In the genomic region with DNA sequence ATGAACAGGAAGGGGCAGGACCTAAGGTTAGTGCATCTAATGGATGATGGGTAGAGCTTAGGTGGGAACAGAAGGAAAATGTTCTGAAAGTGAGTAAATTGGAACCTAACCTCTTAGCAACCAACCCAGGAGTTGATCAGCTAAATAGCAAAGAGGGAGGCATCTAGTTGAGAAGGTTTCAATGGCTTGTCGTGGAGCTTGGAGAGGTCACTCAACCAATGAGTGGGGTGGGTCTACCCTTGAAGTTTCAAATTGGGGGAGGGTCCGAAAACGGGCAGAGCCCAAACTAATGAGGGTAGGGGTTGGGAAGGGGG, we compare ENCODE assay signal across 9 cellular contexts. TPM values are rescaled to one million over a fixed set of nuclear protein-coding genes. Genes with fewer than 3 reads are reported as not detected.
DNase-seq lines count a peak whose midpoint lies in the region; ATAC-seq, FAIRE-seq and TF ChIP-seq lines count a peak whose summit lies in the region.
"Had no signal": no experiment of that assay in that cellular context is flagged by ENCODE, and none has a peak within 500 bp of the region (broad histone marks: within the 10 kb centered on the region; RNA-seq: fewer than 3 reads in every experiment).

No MANE protein-coding gene starts in this region.

- no peak for TF ChIP-seq EP300 in neural cell (conservative IDR thresholded peaks at IDR 0.05; ENCODE audit: poor library complexity, severe bottlenecking)

- H3K4me2 ChIP-seq in IMR-90 (ENCODE audit: low read depth, low read length) (peak overlapping the region; percentile 76), neural cell (ENCODE audit: low read length) (no peak overlapping the region)

- H3K4me1 Mint-ChIP-seq in CD14-positive monocyte = peaks cover 14% of the 10 kb centered on the region

- no CpG with 5 or more reads among the region's 3 CpGs for WGBS in IMR-90 (ENCODE audit: extremely low coverage in 2 of 2, insufficient read length in 1 of 2), 2 experiments

- H3K4me3 ChIP-seq in IMR-90 (ENCODE audit: insufficient read depth, low read depth, low read length) (peak overlapping the region; percentile 20; the same call in 1 of the 2 replicates), bronchial epithelial cell (ENCODE audit: low read depth, low read length) (peak overlapping the region; percentile 11), neural cell (ENCODE audit: low read length) (peak overlapping the region; percentile 65)

- peak overlapping the region; percentile 28; the same call in 1 of the 2 replicates for H3K4ac ChIP-seq in IMR-90 (ENCODE audit: low read depth, low read length)

- H3K9ac ChIP-seq in IMR-90 (ENCODE audit: low read depth, low read length) = no peak overlapping the region
- H3K9ac ChIP-seq in neural cell (ENCODE audit: low read length) = no peak overlapping the region

- FAIRE-seq in bronchial epithelial cell (lab: Jason Lieb, UNC) = no peak

- H3K9me3 ChIP-seq in IMR-90 (ENCODE audit: control insufficient read depth, insufficient read depth, low read length) (no peaks in the 10 kb centered on the region), neural cell (ENCODE audit: low read length) (no peaks in the 10 kb centered on the region)
- H3K9me3 ChIP-seq: heart right ventricle had no signal

- H2BK120ac ChIP-seq in IMR-90 (ENCODE audit: low read depth, low read length) = no peak overlapping the region

- H3K14ac ChIP-seq in IMR-90 (replicated peaks; ENCODE audit: low read depth, low read length) = no peak overlapping the region

- TF ChIP-seq RAD21 in IMR-90 (IDR thresholded peaks at IDR 0.05; ENCODE audit: low read length) (no peak), neural cell (conservative IDR thresholded peaks at IDR 0.05) (no peak)

- in situ Hi-C loops in IMR-90 (cut with MboI; ENCODE audit: low sequenced_read_pairs) = no loop called here
- in situ Hi-C loops in ACHN (cut with HindIII; ENCODE audit: low pct_ligation_motif_present, low pct_unique_long_range_greater_than_20kb, low sequenced_read_pairs) = no loop called here

- no peaks in the 10 kb centered on the region for H3K79me2 ChIP-seq in neural cell (replicated peaks; ENCODE audit: insufficient read depth, low read length)

- H2BK5ac ChIP-seq in IMR-90 (ENCODE audit: low read depth, low read length, poor library complexity, severe bottlenecking) = no peak overlapping the region

- H3K4me1 ChIP-seq in IMR-90 (ENCODE audit: control insufficient read depth, insufficient read depth, low read length) = peaks cover 8% of the 10 kb centered on the region

- H3F3A ChIP-seq in neural cell (ENCODE audit: insufficient read depth, low read length, poor library complexity, severe bottlenecking) = no peaks in the 10 kb centered on the region

- peak overlapping the region; percentile 60 for H2AK9ac ChIP-seq in IMR-90 (replicated peaks; ENCODE audit: low read depth, low read length, poor library complexity)

- POLR2A ChIA-PET in IMR-90 (lab: Charles Lee; ENCODE audit: unreplicated experiment) = interaction anchor here (0.6 kb wide), 1 partner anchor 577 kb away, joined by 3 read pairs; no protein-coding TSS in a partner anchor

- H3K9me1 ChIP-seq in IMR-90 (ENCODE audit: insufficient read depth, low read length) = no peaks in the 10 kb centered on the region

- no peak overlapping the region for H2AK5ac ChIP-seq in IMR-90 (ENCODE audit: low read depth, low read length)

- TF ChIP-seq POLR2A in IMR-90 (IDR thresholded peaks at IDR 0.05; ENCODE audit: low read depth, low read length) = no peak

- no peaks in the 10 kb centered on the region for H3K9me2 ChIP-seq in neural cell (ENCODE audit: insufficient read depth, low read length)

- H3K9me3 Mint-ChIP-seq in CD14-positive monocyte = peaks cover 0 to 18% (median 10%) of the 10 kb centered on the region in 7 donors

- H2BK15ac ChIP-seq in IMR-90 (ENCODE audit: low read depth, low read length) = no peak overlapping the region

- peaks cover 39 to 43% (median 40%) of the 10 kb centered on the region in 3 donors for H3K27me3 Mint-ChIP-seq in CD14-positive monocyte (ENCODE audit: low read depth in 3 of 3)

- 0 out of 4 replicates have a peak, but pooled peaks cover 0 to 4% of the 10 kb centered on the region in 2 experiments for H3K79me1 ChIP-seq in IMR-90 (ENCODE audit: low read depth in 1 of 2, low read length in 2 of 2)

- no peak overlapping the region for H3K23ac ChIP-seq in IMR-90 (ENCODE audit: low read depth, low read length)

- H3K27ac ChIP-seq in IMR-90 (ENCODE audit: insufficient read depth, low read length) = no peak overlapping the region
- no peak overlapping the region for H3K27ac ChIP-seq in neural cell (ENCODE audit: low read length)

- intact Hi-C loops in CD14-positive monocyte (cut with micrococcal nuclease) (loop anchor here in 1 of 2 donors (2.0 to 5.0 kb wide), 2 partner anchors 26 to 104 kb away; a partner anchor contains a TSS), IMR-90 (cut with micrococcal nuclease) (no loop called here)

- CTCF ChIA-PET in IMR-90 (lab: Yijun Ruan, JAX) = interaction anchor here (0.9 to 1.0 kb wide), 2 partner anchors 32 to 107 kb away, joined by 3 read pairs; no protein-coding TSS in a partner anchor

- H2BK20ac ChIP-seq in IMR-90 (ENCODE audit: low read depth, low read length) = no peak overlapping the region

- H3K27me3 ChIP-seq in IMR-90 (ENCODE audit: control insufficient read depth, insufficient read depth, low read length) (peaks cover 20% of the 10 kb centered on the region), bronchial epithelial cell (ENCODE audit: control insufficient read depth, insufficient read depth, low read length) (peaks cover 7% of the 10 kb centered on the region), neural cell (ENCODE audit: insufficient read depth, low read depth, low read length) (peaks cover 39% of the 10 kb centered on the region)

- H2AFZ ChIP-seq in IMR-90 (replicated peaks; ENCODE audit: low read length, poor library complexity) (peak overlapping the region; percentile 98), neural cell (ENCODE audit: low read depth, low read length) (no peak overlapping the region)

- H3K27ac Mint-ChIP-seq in CD14-positive monocyte = peak overlapping the region; percentile 77 to 93 (median 83)

- no peak overlapping the region for H3K56ac ChIP-seq in IMR-90 (ENCODE audit: extremely low read depth, insufficient read depth, low read length)

- H4K8ac ChIP-seq in IMR-90 (ENCODE audit: low read depth in 2 of 2, low read length in 2 of 2) = peak overlapping the region in 1 of 2 experiments; percentile 86; a peak in 2 of 4 replicates

- no TSS peak for BruUV-seq in IMR-90 (replicated peaks; lab: Mats Ljungman, UMichigan)

- H3K36me3 Mint-ChIP-seq in CD14-positive monocyte = peaks cover 0 to 4% of the 10 kb centered on the region in 2 donors

- H4K20me1 ChIP-seq in IMR-90 (ENCODE audit: insufficient read depth, low read length) = no peaks in the 10 kb centered on the region
- no peaks in the 10 kb centered on the region for H4K20me1 ChIP-seq in neural cell (ENCODE audit: insufficient read depth)

- no peak for TF ChIP-seq CTCF in CD14-positive monocyte (IDR thresholded peaks at IDR 0.05)
- no peak for TF ChIP-seq CTCF in IMR-90 (conservative IDR thresholded peaks at IDR 0.05; ENCODE audit: low read depth, low read length)
- no peak for TF ChIP-seq CTCF in bronchial epithelial cell (IDR thresholded peaks at IDR 0.05; ENCODE audit: insufficient read depth, low read length, severe bottlenecking)
- no peak for TF ChIP-seq CTCF in neural cell (IDR thresholded peaks at IDR 0.05; ENCODE audit: poor library complexity, severe bottlenecking)

- peak overlapping the region; percentile 46; the same call in 1 of the 2 replicates for H4K5ac ChIP-seq in IMR-90 (ENCODE audit: low read depth, low read length)

- ATAC-seq in IMR-90 (ENCODE audit: low read depth) (no peak), GM21360 (IDR thresholded peaks at IDR 0.05; ENCODE audit: unreplicated experiment) (no peak), HG03025 (IDR thresholded peaks at IDR 0.05; ENCODE audit: low FRiP score, unreplicated experiment) (no peak)

- H3K36me3 ChIP-seq in IMR-90 (ENCODE audit: control insufficient read depth, insufficient read depth, low read length) (no peaks in the 10 kb centered on the region), bronchial epithelial cell (ENCODE audit: control insufficient read depth, insufficient read depth, low read length) (no peaks in the 10 kb centered on the region), neural cell (ENCODE audit: insufficient read depth, low read length) (no peaks in the 10 kb centered on the region)
- H3K36me3 ChIP-seq: heart right ventricle had no signal

- H3K18ac ChIP-seq in IMR-90 (ENCODE audit: low read depth, low read length) = no peak overlapping the region

- no peak overlapping the region; the same call in 1 of the 2 replicates for H4K91ac ChIP-seq in IMR-90 (ENCODE audit: insufficient read depth, low read depth, low read length)

- dilution Hi-C loops in IMR-90 (cut with HindIII; ENCODE audit: low sequenced_read_pairs, unreplicated experiment) = no loop called here

- DNase-seq in CD14-positive monocyte (ENCODE audit: low spot score) (no peak), IMR-90 (no peak), bronchial epithelial cell (ENCODE audit: low read depth) (no peak), ACHN (no peak), KG1 (lab: John Stamatoyannopoulos, UW) (no peak)

- H3K4me3 Mint-ChIP-seq in CD14-positive monocyte = peak overlapping the region; percentile 43 to 74

TF ChIP-seq in IMR-90, 13 proteins besides CTCF, POLR2A, EP300 and RAD21 (continues in another document):
- TF ChIP-seq RFX5 (IDR thresholded peaks at IDR 0.05; ENCODE audit: low read depth, low read length) (no peak), MXI1 (IDR thresholded peaks at IDR 0.05; ENCODE audit: borderline replicate concordance, low read depth, low read length) (no peak), CEBPB (IDR thresholded peaks at IDR 0.05; ENCODE audit: low read depth, low read length) (no peak)

TF ChIP-seq in neural cell, 6 proteins besides CTCF, POLR2A, EP300 and RAD21 (continues in another document):
- TF ChIP-seq SMC3 (conservative IDR thresholded peaks at IDR 0.05; ENCODE audit: poor library complexity) = no peak
- TF ChIP-seq TAF1 (IDR thresholded peaks at IDR 0.05; ENCODE audit: low read depth) = no peak
- no peak for TF ChIP-seq EZH2 (IDR thresholded peaks at IDR 0.05; ENCODE audit: borderline replicate concordance, insufficient read depth, low read length, poor library complexity, severe bottlenecking)

RNA-seq across cellular contexts. Expression of a gene that starts 5.7 kb away (rescaled TPM):
- polyA plus RNA-seq in CD14-positive monocyte = 100 to 1,000 TPM; 234 to 284 TPM
- 15.6 and 16.1 TPM in 2 replicates for total RNA-seq in IMR-90 (2012; rRNA removed)
- 94.0 and 108 TPM in 2 replicates for polyA plus RNA-seq in IMR-90 (2012; rRNA removed)
- polyA plus RNA-seq in IMR-90 (2012; cell fraction: cytosol; rRNA removed) = 70.5 and 114 TPM in 2 replicates
- 124 and 239 TPM in 2 replicates for polyA plus RNA-seq in IMR-90 (2012; cell fraction: nucleus; rRNA removed; ENCODE audit: low replicate concordance)
- 29.2 and 29.4 TPM in 2 replicates for total RNA-seq in bronchial epithelial cell
- polyA plus RNA-seq in neural cell = 3.8 and 6.3 TPM in 2 replicates
- polyA minus RNA-seq in neural cell = 8.6 and 13.1 TPM in 2 replicates

RNA-seq across cellular contexts. Expression of a gene that starts 30.2 kb away (rescaled TPM):
- polyA plus RNA-seq in CD14-positive monocyte (1 to 10 TPM; 3.8 to 8.0 TPM), IMR-90 (2012; rRNA removed) (61.6 and 70.3 TPM in 2 replicates), neural cell (55.6 and 59.7 TPM in 2 replicates)
- total RNA-seq in IMR-90 (2012; rRNA removed) (4.4 and 14.7 TPM in 2 replicates), bronchial epithelial cell (20.7 and 21.6 TPM in 2 replicates)
- 121 and 133 TPM in 2 replicates for polyA plus RNA-seq in IMR-90 (2012; cell fraction: cytosol; rRNA removed)
- 202 and 477 TPM in 2 replicates for polyA plus RNA-seq in IMR-90 (2012; cell fraction: nucleus; rRNA removed; ENCODE audit: low replicate concordance)
- polyA minus RNA-seq in neural cell = 47.0 and 49.8 TPM in 2 replicates

Comparison
In these comparisons a context has a peak if more than half of its experiments do, and no peak if none do; other contexts are left out.
1. H3K4me3 ChIP-seq: peak in every context shown above with its lines; median percentile 65 in neural cell; 20 in IMR-90; 11 in bronchial epithelial cell.